In genomic region chr3:80040113-80040512, GRCh38 we compare ENCODE assay signal across 24 cellular contexts.
"Had no signal": no experiment of that assay in that cellular context is flagged by ENCODE, and none has a peak within 500 bp of the region (broad histone marks: within the 10 kb centered on the region; RNA-seq: fewer than 3 reads in every experiment).

No MANE protein-coding gene starts in this region.

- H3K27ac ChIP-seq: KMS-11, RWPE1 had no signal

- H3K9ac ChIP-seq: KMS-11 had no signal

- H3K4me3 Mint-ChIP-seq: IgD-negative memory B cell had no signal

- H3K36me3 Mint-ChIP-seq: IgD-negative memory B cell had no signal

- DNase-seq: Kasumi-1; MM.1S; NCI-H1092 treated with DMSO at 0.1 percent for 48 hours; NCI-H1417 treated with DMSO at 0.1 percent for 48 hours; NCI-H146; NCI-H1694 treated with DMSO at 0.1 percent for 48 hours; NCI-H1930; NCI-H2081; NCI-H2107; NCI-H2227 treated with DMSO at 0.1 percent for 48 hours; NCI-H446; NCI-H510A; NCI-H524 treated with DMSO at 0.1 percent for 48 hours; NCI-H69; NCI-H774; NK-92 treated with Interleukin-12 subunit alpha and Interleukin-12 subunit beta, amount 100 ng/mL, for 24 hours; PC-3; SHP77 had no signal

- H3K4me1 Mint-ChIP-seq: IgD-negative memory B cell had no signal

- ATAC-seq: HepG2, K562, Panc1, PC-3 had no signal

- H3K4me3 ChIP-seq: K562 had no signal

- FAIRE-seq: HepG2, K562 had no signal

- H3K4me2 ChIP-seq: KMS-11 had no signal

- H3K27ac Mint-ChIP-seq: IgD-negative memory B cell had no signal

- H3K27me3 Mint-ChIP-seq: IgD-negative memory B cell had no signal
